In the genomic region with DNA sequence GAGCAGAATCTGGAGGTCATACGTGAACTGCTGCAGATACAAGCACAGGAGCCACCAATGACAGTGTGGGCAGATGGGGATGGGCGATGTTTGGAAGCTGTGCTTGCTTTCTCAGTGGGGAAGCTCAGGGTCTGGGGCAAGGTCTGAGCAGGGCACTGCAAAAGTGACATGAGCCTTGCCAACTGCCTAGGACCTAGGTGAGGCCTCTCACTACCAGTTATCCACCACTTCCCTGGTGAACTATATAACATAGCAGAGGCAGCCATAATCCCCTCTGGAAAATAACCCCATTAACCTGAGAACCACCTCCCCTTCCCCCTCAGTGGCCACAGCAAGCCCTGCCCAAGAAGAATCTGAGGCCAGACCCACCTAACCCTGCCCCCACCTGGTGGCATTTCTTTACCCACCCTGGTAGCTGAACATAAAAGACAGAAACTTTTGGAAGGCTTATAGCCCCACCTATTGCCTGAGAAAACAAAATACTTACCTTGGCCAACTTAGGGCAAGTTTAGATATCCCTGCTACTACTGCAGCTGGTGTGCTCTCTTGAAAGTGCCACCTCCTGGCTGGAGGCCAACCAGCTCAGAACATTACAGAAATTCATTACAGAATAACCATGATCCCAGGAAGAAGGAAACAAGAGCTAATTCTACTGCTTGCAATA, we compare ENCODE assay signal across 12 cellular contexts. TPM values are rescaled to one million over a fixed set of nuclear protein-coding genes. Genes with fewer than 3 reads are reported as not detected.
DNase-seq lines count a peak whose midpoint lies in the region; ATAC-seq and TF ChIP-seq lines count a peak whose summit lies in the region.
"Had no signal": no experiment of that assay in that cellular context is flagged by ENCODE, and none has a peak within 500 bp of the region (broad histone marks: within the 10 kb centered on the region; RNA-seq: fewer than 3 reads in every experiment).

No MANE protein-coding gene starts in this region.

- H3K27ac ChIP-seq in Karpas-422 (ENCODE audit: low read length) (no peak overlapping the region), SK-N-SH (ENCODE audit: low read depth in 2 of 2, low read length in 1 of 2) (no peak overlapping the region)

- H3K4me2 ChIP-seq in Karpas-422 (ENCODE audit: low read depth, low read length, poor library complexity, severe bottlenecking) (no peak overlapping the region), SK-N-SH (no peak overlapping the region)

- no peaks in the 10 kb centered on the region for H3K9me2 ChIP-seq in Karpas-422 (replicated peaks; ENCODE audit: insufficient read depth, low read length)
- no peaks in the 10 kb centered on the region for H3K9me2 ChIP-seq in SK-N-SH

- TF ChIP-seq CTCF in SK-N-SH (IDR thresholded peaks at IDR 0.05) = peak; percentile 7; the same call in 1 of the 2 replicates

- no peak for TF ChIP-seq EP300 in SK-N-SH (IDR thresholded peaks at IDR 0.05; ENCODE audit: borderline replicate concordance in 1 of 2, low read depth in 1 of 2, low read length in 1 of 2)

- H3K9me3 ChIP-seq in Karpas-422 (ENCODE audit: low read length) = no peaks in the 10 kb centered on the region
- no peaks in the 10 kb centered on the region for H3K9me3 ChIP-seq in SK-N-SH

- H3K4me3 ChIP-seq in Karpas-422 (ENCODE audit: low read length) (no peak overlapping the region), SK-N-SH (ENCODE audit: low read depth in 2 of 2, low read length in 1 of 2) (no peak overlapping the region)

- ATAC-seq in left lobe of liver = peak; percentile 89
- ATAC-seq in HG03175 (IDR thresholded peaks at IDR 0.05; ENCODE audit: unreplicated experiment) = no peak
- no peak for ATAC-seq in GM18505 (IDR thresholded peaks at IDR 0.05; ENCODE audit: unreplicated experiment)
- ATAC-seq: naive thymus-derived CD8-positive, alpha-beta T cell had no signal

- H4K20me1 ChIP-seq in Karpas-422 (ENCODE audit: insufficient read depth, low read depth, low read length) (no peaks in the 10 kb centered on the region), SK-N-SH (ENCODE audit: insufficient read depth) (no peaks in the 10 kb centered on the region)

- no peak for TF ChIP-seq POLR2A in GM18505 (IDR thresholded peaks at IDR 0.05; ENCODE audit: borderline replicate concordance, extremely low read depth, insufficient read depth, insufficient read length)

- no peak overlapping the region for H3K9ac ChIP-seq in Karpas-422 (ENCODE audit: low read length)
- H3K9ac ChIP-seq in SK-N-SH = no peak overlapping the region

- 35% methylated on average over 2 of the region's 2 CpGs for WGBS in SK-N-SH (ENCODE audit: low lambda C conversion rate)

- H3K79me2 ChIP-seq in Karpas-422 (ENCODE audit: low read length) (no peaks in the 10 kb centered on the region), SK-N-SH (ENCODE audit: insufficient read depth) (no peaks in the 10 kb centered on the region)

- POLR2A ChIA-PET in SK-N-SH (lab: Yijun Ruan, JAX) = no interaction called here

- H3K36me3 ChIP-seq in Karpas-422 (ENCODE audit: insufficient read depth, low read length) = no peaks in the 10 kb centered on the region
- no peaks in the 10 kb centered on the region for H3K36me3 ChIP-seq in SK-N-SH (replicated peaks in 1 of 2; ENCODE audit: control insufficient read depth in 1 of 2, insufficient read depth in 2 of 2, low read length in 1 of 2)

- H3F3A ChIP-seq in SK-N-SH (replicated peaks; ENCODE audit: insufficient read depth) = no peaks in the 10 kb centered on the region

- H3K27me3 ChIP-seq in Karpas-422 (ENCODE audit: low read length) (no peaks in the 10 kb centered on the region), SK-N-SH (ENCODE audit: insufficient read depth) (no peaks in the 10 kb centered on the region)

- H3K4me1 ChIP-seq in Karpas-422 (ENCODE audit: low read length) = no peaks in the 10 kb centered on the region
- H3K4me1 ChIP-seq in SK-N-SH (ENCODE audit: control insufficient read depth in 1 of 2, insufficient read depth in 2 of 2, low read depth in 1 of 2, low read length in 1 of 2) = no peaks in the 10 kb centered on the region

- peak; percentile 54 for TF ChIP-seq RAD21 in SK-N-SH (IDR thresholded peaks at IDR 0.05; ENCODE audit: low read length)

- no peak overlapping the region for H2AFZ ChIP-seq in Karpas-422 (ENCODE audit: low read length)
- no peak overlapping the region for H2AFZ ChIP-seq in SK-N-SH (ENCODE audit: low read depth)

- peak; percentile 46 for DNase-seq in DMS53 (lab: John Stamatoyannopoulos, UW)
- DNase-seq in Karpas-422 = peak; percentile 48
- DNase-seq in SK-N-SH = no peak
- peak; percentile 47 for DNase-seq in left lobe of liver (ENCODE audit: low spot score)
- DNase-seq in DMS153 (lab: John Stamatoyannopoulos, UW) = no peak
- no peak for DNase-seq in activated T-cell treated with anti-CD3 and anti-CD28 coated beads for 4 hours
- DNase-seq: amygdala, immature natural killer cell, NCI-H774 had no signal

- CTCF ChIA-PET in SK-N-SH (lab: Yijun Ruan, JAX) = interaction anchor here (0.7 to 1.6 kb wide), 5 partner anchors 11 to 370 kb away, joined by 3 to 5 read pairs (median 3); no protein-coding TSS in a partner anchor

TF ChIP-seq in SK-N-SH, 30 proteins besides CTCF, POLR2A, EP300 and RAD21 (continues in another document):
- no peak for TF ChIP-seq SMC3 (IDR thresholded peaks at IDR 0.05; ENCODE audit: low read depth, low read length)
- TF ChIP-seq GATA2 (CRISPR knock-in tag; IDR thresholded peaks at IDR 0.05) = no peak
- TF ChIP-seq RXRA (IDR thresholded peaks at IDR 0.05; ENCODE audit: borderline replicate concordance, low read depth) = no peak
- no peak for TF ChIP-seq JUND (IDR thresholded peaks at IDR 0.05)
- no peak for TF ChIP-seq POLR2AphosphoS5 (IDR thresholded peaks at IDR 0.05; ENCODE audit: low read depth, low read length)
- no peak for TF ChIP-seq FOXJ3 (CRISPR knock-in tag; IDR thresholded peaks at IDR 0.05)
- TF ChIP-seq, protein P1, sequence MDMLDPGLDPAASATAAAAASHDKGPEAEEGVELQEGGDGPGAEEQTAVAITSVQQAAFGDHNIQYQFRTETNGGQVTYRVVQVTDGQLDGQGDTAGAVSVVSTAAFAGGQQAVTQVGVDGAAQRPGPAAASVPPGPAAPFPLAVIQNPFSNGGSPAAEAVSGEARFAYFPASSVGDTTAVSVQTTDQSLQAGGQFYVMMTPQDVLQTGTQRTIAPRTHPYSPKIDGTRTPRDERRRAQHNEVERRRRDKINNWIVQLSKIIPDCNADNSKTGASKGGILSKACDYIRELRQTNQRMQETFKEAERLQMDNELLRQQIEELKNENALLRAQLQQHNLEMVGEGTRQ (IDR thresholded peaks at IDR 0.05; ENCODE audit: borderline replicate concordance, low read depth, low read length) = no peak
- TF ChIP-seq ELF1 (IDR thresholded peaks at IDR 0.05) = no peak
- no peak for TF ChIP-seq FOXM1 (IDR thresholded peaks at IDR 0.05; ENCODE audit: low read depth)
- TF ChIP-seq, protein P2, sequence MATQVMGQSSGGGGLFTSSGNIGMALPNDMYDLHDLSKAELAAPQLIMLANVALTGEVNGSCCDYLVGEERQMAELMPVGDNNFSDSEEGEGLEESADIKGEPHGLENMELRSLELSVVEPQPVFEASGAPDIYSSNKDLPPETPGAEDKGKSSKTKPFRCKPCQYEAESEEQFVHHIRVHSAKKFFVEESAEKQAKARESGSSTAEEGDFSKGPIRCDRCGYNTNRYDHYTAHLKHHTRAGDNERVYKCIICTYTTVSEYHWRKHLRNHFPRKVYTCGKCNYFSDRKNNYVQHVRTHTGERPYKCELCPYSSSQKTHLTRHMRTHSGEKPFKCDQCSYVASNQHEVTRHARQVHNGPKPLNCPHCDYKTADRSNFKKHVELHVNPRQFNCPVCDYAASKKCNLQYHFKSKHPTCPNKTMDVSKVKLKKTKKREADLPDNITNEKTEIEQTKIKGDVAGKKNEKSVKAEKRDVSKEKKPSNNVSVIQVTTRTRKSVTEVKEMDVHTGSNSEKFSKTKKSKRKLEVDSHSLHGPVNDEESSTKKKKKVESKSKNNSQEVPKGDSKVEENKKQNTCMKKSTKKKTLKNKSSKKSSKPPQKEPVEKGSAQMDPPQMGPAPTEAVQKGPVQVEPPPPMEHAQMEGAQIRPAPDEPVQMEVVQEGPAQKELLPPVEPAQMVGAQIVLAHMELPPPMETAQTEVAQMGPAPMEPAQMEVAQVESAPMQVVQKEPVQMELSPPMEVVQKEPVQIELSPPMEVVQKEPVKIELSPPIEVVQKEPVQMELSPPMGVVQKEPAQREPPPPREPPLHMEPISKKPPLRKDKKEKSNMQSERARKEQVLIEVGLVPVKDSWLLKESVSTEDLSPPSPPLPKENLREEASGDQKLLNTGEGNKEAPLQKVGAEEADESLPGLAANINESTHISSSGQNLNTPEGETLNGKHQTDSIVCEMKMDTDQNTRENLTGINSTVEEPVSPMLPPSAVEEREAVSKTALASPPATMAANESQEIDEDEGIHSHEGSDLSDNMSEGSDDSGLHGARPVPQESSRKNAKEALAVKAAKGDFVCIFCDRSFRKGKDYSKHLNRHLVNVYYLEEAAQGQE (IDR thresholded peaks at IDR 0.05; ENCODE audit: low read depth, low read length) = no peak
- TF ChIP-seq MXI1 (IDR thresholded peaks at IDR 0.05; ENCODE audit: low read depth, low read length) = no peak
- no peak for TF ChIP-seq CHD2 (IDR thresholded peaks at IDR 0.05; ENCODE audit: low read length, partially characterized antibody)
- no peak for TF ChIP-seq YY1 (IDR thresholded peaks at IDR 0.05; ENCODE audit: low read depth)
- TF ChIP-seq RFX5 (IDR thresholded peaks at IDR 0.05; ENCODE audit: low read length) = no peak
- TF ChIP-seq, protein P3, sequence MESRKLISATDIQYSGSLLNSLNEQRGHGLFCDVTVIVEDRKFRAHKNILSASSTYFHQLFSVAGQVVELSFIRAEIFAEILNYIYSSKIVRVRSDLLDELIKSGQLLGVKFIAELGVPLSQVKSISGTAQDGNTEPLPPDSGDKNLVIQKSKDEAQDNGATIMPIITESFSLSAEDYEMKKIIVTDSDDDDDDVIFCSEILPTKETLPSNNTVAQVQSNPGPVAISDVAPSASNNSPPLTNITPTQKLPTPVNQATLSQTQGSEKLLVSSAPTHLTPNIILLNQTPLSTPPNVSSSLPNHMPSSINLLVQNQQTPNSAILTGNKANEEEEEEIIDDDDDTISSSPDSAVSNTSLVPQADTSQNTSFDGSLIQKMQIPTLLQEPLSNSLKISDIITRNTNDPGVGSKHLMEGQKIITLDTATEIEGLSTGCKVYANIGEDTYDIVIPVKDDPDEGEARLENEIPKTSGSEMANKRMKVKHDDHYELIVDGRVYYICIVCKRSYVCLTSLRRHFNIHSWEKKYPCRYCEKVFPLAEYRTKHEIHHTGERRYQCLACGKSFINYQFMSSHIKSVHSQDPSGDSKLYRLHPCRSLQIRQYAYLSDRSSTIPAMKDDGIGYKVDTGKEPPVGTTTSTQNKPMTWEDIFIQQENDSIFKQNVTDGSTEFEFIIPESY (IDR thresholded peaks at IDR 0.05; ENCODE audit: borderline replicate concordance, low read depth) = no peak

RNA-seq across cellular contexts. Expression of a gene that starts 18.8 kb away (rescaled TPM):
- total RNA-seq in Karpas-422 (2014; rRNA removed; shearing (Covaris generic); ENCODE audit: low replicate concordance) = not detected in 2 replicates
- 1.6 and 2.6 TPM in 2 replicates for polyA plus RNA-seq in SK-N-SH (2012; rRNA removed)
- 1.4 and 1.7 TPM in 2 replicates for polyA plus RNA-seq in SK-N-SH (2012; cell fraction: cytosol; rRNA removed)
- 3.8 and 8.5 TPM in 2 replicates for polyA plus RNA-seq in SK-N-SH (2012; cell fraction: nucleus; rRNA removed)
- total RNA-seq in left lobe of liver = 1.7 TPM

Comparison
In these comparisons a context has a peak if more than half of its experiments do, and no peak if none do; other contexts are left out.
1. DNase-seq: peak in DMS53 (single experiment), Karpas-422 (single experiment) and left lobe of liver (single experiment); none in SK-N-SH (single experiment), DMS153 (single experiment) and activated T-cell treated with anti-CD3 and anti-CD28 coated beads for 4 hours (single experiment).